Comparison of ENCODE assay signal across 17 cellular contexts in the genomic region with DNA sequence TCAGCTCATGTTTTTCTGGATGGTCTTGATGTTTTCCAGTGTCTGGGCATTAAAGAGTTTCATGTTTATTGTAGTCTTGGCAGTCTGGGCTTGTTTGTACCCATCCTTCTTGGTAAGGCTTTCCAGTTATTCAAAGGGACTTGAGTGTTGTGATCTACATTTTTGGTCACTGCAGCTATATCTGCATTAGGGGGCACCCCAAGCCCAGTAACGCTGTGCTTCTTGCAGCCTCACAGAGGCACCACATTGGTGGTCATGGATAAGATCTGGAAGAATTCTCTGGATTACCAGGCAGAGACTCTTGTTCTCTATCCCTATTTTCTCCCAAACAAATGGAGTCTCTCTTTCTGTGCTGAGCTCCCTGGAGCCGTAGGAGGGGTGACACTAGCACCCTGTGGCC.
A peak's percentile ranks its signal among the peaks of the same experiment; 100 is the strongest.
DNase-seq lines count a peak whose midpoint lies in the region; TF ChIP-seq lines count a peak whose summit lies in the region.
"Had no signal": no experiment of that assay in that cellular context is flagged by ENCODE, and none has a peak within 500 bp of the region (broad histone marks: within the 10 kb centered on the region; RNA-seq: fewer than 3 reads in every experiment).

No MANE protein-coding gene starts in this region.

- no peaks in the 10 kb centered on the region for H3K9me3 ChIP-seq in Caco-2
- no peaks in the 10 kb centered on the region for H3K9me3 ChIP-seq in SJCRH30 (replicated peaks)
- H3K9me3 ChIP-seq: right lobe of liver, stomach had no signal

- no peaks in the 10 kb centered on the region for H3K27me3 Mint-ChIP-seq in Caco-2 (ENCODE audit: insufficient read depth, unreplicated experiment)
- H3K27me3 Mint-ChIP-seq: activated CD4-positive, alpha-beta T cell treated with anti-CD3 and anti-CD28 coated beads, Interleukin-2, amount 10 ng/mL, durations not matched to agents 24 days and 14 days; brain; CD4-positive, alpha-beta T cell; effector memory CD8-positive, alpha-beta T cell; T-cell had no signal

- in situ Hi-C loops in brain microvascular endothelial cell (cut with HindIII; ENCODE audit: low pct_ligation_motif_present, low sequenced_read_pairs), result no loop called here

- no peaks in the 10 kb centered on the region for H3K27me3 ChIP-seq in Caco-2 (replicated peaks; ENCODE audit: control insufficient read depth, insufficient read depth, low read length)
- no peaks in the 10 kb centered on the region for H3K27me3 ChIP-seq in SJCRH30
- no peaks in the 10 kb centered on the region for H3K27me3 ChIP-seq in brain microvascular endothelial cell (replicated peaks)
- H3K27me3 ChIP-seq: right lobe of liver, stomach had no signal

- H3K36me3 ChIP-seq in Caco-2 (ENCODE audit: control insufficient read depth, insufficient read depth, low read length) (no peaks in the 10 kb centered on the region), SJCRH30 (no peaks in the 10 kb centered on the region), brain microvascular endothelial cell (replicated peaks) (no peaks in the 10 kb centered on the region)
- H3K36me3 ChIP-seq: right lobe of liver, stomach had no signal

- H3K4me3 Mint-ChIP-seq in Caco-2 (ENCODE audit: unreplicated experiment), result no peak overlapping the region
- H3K4me3 Mint-ChIP-seq: activated CD4-positive, alpha-beta T cell treated with anti-CD3 and anti-CD28 coated beads, Interleukin-2, amount 10 ng/mL, durations not matched to agents 24 days and 14 days; brain; CD4-positive, alpha-beta T cell; effector memory CD8-positive, alpha-beta T cell; nephron progenitor cell; T-cell had no signal

- POLR2A ChIA-PET in Caco-2 (lab: Charles Lee), result no interaction called here

- intact Hi-C loops in Caco-2 (cut with micrococcal nuclease; ENCODE audit: unreplicated experiment), result loop anchor here (1.0 to 5.0 kb wide), 6 partner anchors 30 to 1113 kb away; no protein-coding TSS in a partner anchor

- CTCF ChIA-PET in Caco-2 (lab: Charles Lee), result no interaction called here

- TF ChIP-seq CTCF in Caco-2 (IDR thresholded peaks at IDR 0.05; ENCODE audit: insufficient read depth in 1 of 2, low read depth in 1 of 2, low read length in 1 of 2, severe bottlenecking in 1 of 2, unreplicated experiment in 1 of 2) (peak; percentile 10 to 49), brain microvascular endothelial cell (IDR thresholded peaks at IDR 0.05; ENCODE audit: low read depth, low read length, missing control alignments) (no peak)

- H3K27ac ChIP-seq in SJCRH30 (no peak overlapping the region), brain microvascular endothelial cell (no peak overlapping the region)
- H3K27ac ChIP-seq: HL-60, right lobe of liver, stomach had no signal

- H3K36me3 Mint-ChIP-seq in Caco-2 (ENCODE audit: insufficient read depth, unreplicated experiment), result no peaks in the 10 kb centered on the region
- H3K36me3 Mint-ChIP-seq: brain, T-cell had no signal

- H3K9me3 Mint-ChIP-seq in Caco-2 (ENCODE audit: unreplicated experiment), result peaks cover 15% of the 10 kb centered on the region
- H3K9me3 Mint-ChIP-seq: activated CD4-positive, alpha-beta T cell treated with anti-CD3 and anti-CD28 coated beads, Interleukin-2, amount 10 ng/mL, durations not matched to agents 24 days and 14 days had no signal

- H3K4me3 ChIP-seq in Caco-2 (ENCODE audit: low read depth, low read length), result no peak overlapping the region
- no peak overlapping the region for H3K4me3 ChIP-seq in SJCRH30
- no peak overlapping the region for H3K4me3 ChIP-seq in brain microvascular endothelial cell (ENCODE audit: low read depth, low read length)
- H3K4me3 ChIP-seq: right lobe of liver, stomach had no signal

- DNase-seq in Caco-2, result peak; percentile 57 to 65
- DNase-seq in HK-2 (ENCODE audit: unreplicated experiment), result peak; percentile 7
- DNase-seq in SJCRH30, result peak; percentile 27 to 52
- DNase-seq in islet precursor cell, result peak; percentile 70
- no peak for DNase-seq in activated CD4-positive, alpha-beta T cell treated with anti-CD3 and anti-CD28 coated beads, Interleukin-2, amount 50 U/mL, for 1 hour
- DNase-seq in cerebellar nuclear complex (lab: John Stamatoyannopoulos, UW), result no peak
- no peak for DNase-seq in KG1 (lab: John Stamatoyannopoulos, UW)
- no peak for DNase-seq in brain microvascular endothelial cell
- DNase-seq: activated CD4-positive, alpha-beta T cell treated with anti-CD3 and anti-CD28 coated beads, Interleukin-2, amount 10 ng/mL, durations not matched to agents 24 days and 14 days; CD4-positive, alpha-beta T cell; effector memory CD8-positive, alpha-beta T cell; nephron progenitor cell; stomach; T-cell had no signal

- H3K27ac Mint-ChIP-seq in Caco-2 (ENCODE audit: unreplicated experiment), result no peak overlapping the region
- H3K27ac Mint-ChIP-seq: activated CD4-positive, alpha-beta T cell treated with anti-CD3 and anti-CD28 coated beads, Interleukin-2, amount 10 ng/mL, durations not matched to agents 24 days and 14 days; brain; CD4-positive, alpha-beta T cell; effector memory CD8-positive, alpha-beta T cell; nephron progenitor cell; T-cell had no signal

- H3K4me1 ChIP-seq in Caco-2 (peaks cover 15% of the 10 kb centered on the region), SJCRH30 (no peaks in the 10 kb centered on the region)
- H3K4me1 ChIP-seq: right lobe of liver had no signal

- H3K4me1 Mint-ChIP-seq in Caco-2 (ENCODE audit: low read depth, unreplicated experiment), result peaks cover 25% of the 10 kb centered on the region
- H3K4me1 Mint-ChIP-seq: activated CD4-positive, alpha-beta T cell treated with anti-CD3 and anti-CD28 coated beads, Interleukin-2, amount 10 ng/mL, durations not matched to agents 24 days and 14 days; nephron progenitor cell; T-cell had no signal

- BruUV-seq in Caco-2 (replicated peaks; lab: Mats Ljungman, UMichigan), result no TSS peak

Comparison
In these comparisons a context has a peak if more than half of its experiments do, and no peak if none do; other contexts are left out.
1. DNase-seq: peak in Caco-2 (2 of 2), HK-2 (single experiment), SJCRH30 (2 of 2) and islet precursor cell (single experiment); none in activated CD4-positive, alpha-beta T cell treated with anti-CD3 and anti-CD28 coated beads, Interleukin-2, amount 50 U/mL, for 1 hour (single experiment), cerebellar nuclear complex (0 of 2), KG1 (single experiment) and brain microvascular endothelial cell (single experiment).